ENCODE assay signal across 27 cellular contexts in genomic region chr1:198490224-198490623, GRCh38. TPM values are rescaled to one million over a fixed set of nuclear protein-coding genes. Genes with fewer than 3 reads are reported as not detected.
"Had no signal": no experiment of that assay in that cellular context is flagged by ENCODE, and none has a peak within 500 bp of the region (broad histone marks: within the 10 kb centered on the region; RNA-seq: fewer than 3 reads in every experiment).

No MANE protein-coding gene starts in this region.

- H3K4me3 ChIP-seq: SJSA1 had no signal

- H3K36me3 ChIP-seq: SJSA1 had no signal

- H3K27ac ChIP-seq: SJSA1 had no signal

- ATAC-seq: activated T-cell treated with anti-CD3 and anti-CD28 coated beads, Interleukin-2, amount 50 U/mL, for 72 hours; PC-3; SK-N-SH treated with all-trans-retinoic acid at 6 μM for 48 hours had no signal

- H3K27me3 ChIP-seq: SJSA1 had no signal

- H3K9me3 ChIP-seq: SJSA1 had no signal

- DNase-seq: activated CD4-positive, alpha-beta memory T cell treated with anti-CD3 and anti-CD28 coated beads for 36 hours; activated CD4-positive, alpha-beta T cell treated with anti-CD3 and anti-CD28 coated beads, Interleukin-2, amount 10 ng/mL, durations not matched to agents 7 days and 5 days; activated CD4-positive, CD25-positive, alpha-beta regulatory T cell; activated CD8-positive, alpha-beta memory T cell treated with anti-CD3 and anti-CD28 coated beads for 24 hours; activated gamma-delta T cell treated with Interleukin-2 at 50 U/mL for 16 hours; activated naive CD4-positive, alpha-beta T cell treated with anti-CD3 and anti-CD28 coated beads, Interleukin-2, amount 10 ng/mL, durations not matched to agents 7 days and 5 days; activated naive CD8-positive, alpha-beta T cell treated with anti-CD3 and anti-CD28 coated beads for 36 hours; activated T-cell treated with anti-CD3 and anti-CD28 coated beads, Interleukin-2, amount 50 U/mL, for 72 hours; caudate nucleus; NCI-H1105 treated with DMSO at 0.1 percent for 48 hours; NCI-H1436 treated with DMSO at 0.1 percent for 48 hours; NCI-H187; NCI-H2081 treated with DMSO at 0.1 percent for 48 hours; NCI-H446; NCI-H524; PC-3; SHP77; T-helper 2 cell; T1000 had no signal

- FAIRE-seq: RCC 7860, TTC549 had no signal

RNA-seq across cellular contexts. Expression of gene ATP6V1G3, which starts 50.3 kb away (rescaled TPM):
- total RNA-seq: activated CD4-positive, alpha-beta memory T cell treated with anti-CD3 and anti-CD28 coated beads for 36 hours; activated CD4-positive, alpha-beta T cell treated with anti-CD3 and anti-CD28 coated beads, Interleukin-2, amount 10 ng/mL, durations not matched to agents 7 days and 5 days; activated naive CD8-positive, alpha-beta T cell treated with anti-CD3 and anti-CD28 coated beads for 36 hours; activated T-cell treated with anti-CD3 and anti-CD28 coated beads, Interleukin-2, amount 50 U/mL, for 72 hours; activated T-helper 2 cell treated with anti-CD3 and anti-CD28 coated beads, Interferon-gamma antibody, Interleukin-2, Interleukin-4, amounts not matched to agents 10 μg/mL and 5 μg/mL and 100 μg/mL, durations not matched to agents 14 hours and 24 hours and 36 hours; cerebellum; LHCN-M2; PC-3; SJSA1 had no signal
- polyA plus RNA-seq: adipose tissue had no signal
